In the genomic region with DNA sequence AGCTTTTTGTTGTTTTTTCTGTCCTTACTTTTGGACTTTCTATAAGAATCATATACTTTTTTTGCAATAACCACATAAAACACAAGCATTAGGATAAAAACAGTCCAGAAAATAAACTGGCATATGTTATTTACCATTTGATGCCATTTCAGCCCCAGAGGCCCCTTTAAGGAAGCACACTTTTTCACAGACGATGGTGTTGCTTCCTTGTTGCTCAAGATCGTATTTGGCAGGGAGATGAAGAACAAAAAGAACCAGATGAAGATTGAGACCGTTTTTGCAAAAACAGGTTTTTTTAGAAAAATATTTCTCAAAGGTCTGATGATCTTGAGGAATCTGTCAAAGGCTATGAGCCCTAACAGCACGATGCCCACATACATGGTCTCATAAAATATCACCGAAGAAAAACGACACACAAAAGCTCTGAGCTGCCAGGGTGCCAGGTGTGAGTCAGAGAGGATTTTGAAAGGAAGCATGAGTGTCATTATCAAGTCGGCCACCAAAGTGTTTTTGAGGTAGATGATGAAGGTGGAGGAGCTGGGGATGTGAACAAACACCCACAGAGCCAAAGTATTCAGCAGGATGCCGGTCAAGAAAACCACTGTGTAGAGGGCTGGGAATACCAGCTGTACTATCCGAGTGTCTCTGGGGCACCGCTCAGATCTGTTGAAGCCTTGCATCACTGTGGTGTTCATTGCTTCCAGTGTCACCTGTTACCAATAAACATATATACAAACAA, we compare ENCODE assay signal across 10 cellular contexts. TPM values are rescaled to one million over a fixed set of nuclear protein-coding genes. Genes with fewer than 3 reads are reported as not detected.
DNase-seq lines count a peak whose midpoint lies in the region; ATAC-seq, FAIRE-seq and TF ChIP-seq lines count a peak whose summit lies in the region.
"Had no signal": no experiment of that assay in that cellular context is flagged by ENCODE, and none has a peak within 500 bp of the region (broad histone marks: within the 10 kb centered on the region; RNA-seq: fewer than 3 reads in every experiment).

No MANE protein-coding gene starts in this region.

- H3K27me3 Mint-ChIP-seq in activated CD4-positive, alpha-beta memory T cell treated with anti-CD3 and anti-CD28 coated beads, Interleukin-2, amount 10 ng/mL, durations not matched to agents 7 days and 5 days = peaks cover 6% of the 10 kb centered on the region

- H3K36me3 Mint-ChIP-seq in activated CD4-positive, alpha-beta memory T cell treated with anti-CD3 and anti-CD28 coated beads, Interleukin-2, amount 10 ng/mL, durations not matched to agents 7 days and 5 days (ENCODE audit: low read depth) = no peaks in the 10 kb centered on the region

- FAIRE-seq in kidney (lab: Jason Lieb, UNC) = no peak

- DNase-seq in Right ventricle myocardium superior (no peak), right atrium auricular region (ENCODE audit: low spot score) (no peak), left cardiac atrium (peak; percentile 20), thoracic aorta (ENCODE audit: low spot score) (no peak), kidney (no peak), GM13977 (ENCODE audit: low spot score) (no peak)
- DNase-seq in activated CD4-positive, alpha-beta memory T cell treated with anti-CD3 and anti-CD28 coated beads, Interleukin-2, amount 10 ng/mL, durations not matched to agents 7 days and 5 days = peak; percentile 34
- DNase-seq: DMS 273 treated with DMSO at 0.1 percent for 48 hours, NCI-H2081 had no signal

- H3K4me1 ChIP-seq in right atrium auricular region (no peaks in the 10 kb centered on the region), thoracic aorta (ENCODE audit: control insufficient read depth in 1 of 2, low read depth in 2 of 2) (no peaks in the 10 kb centered on the region), kidney (ENCODE audit: control insufficient read depth in 1 of 2, insufficient read depth in 1 of 2, low read depth in 1 of 2, low read length in 2 of 2) (no peaks in the 10 kb centered on the region)

- POLR2A ChIA-PET in activated CD4-positive, alpha-beta memory T cell treated with anti-CD3 and anti-CD28 coated beads, Interleukin-2, amount 10 ng/mL, durations not matched to agents 7 days and 5 days (lab: Charles Lee) = no interaction called here

- H3K9me3 ChIP-seq in right atrium auricular region (no peaks in the 10 kb centered on the region), thoracic aorta (no peaks in the 10 kb centered on the region), kidney (ENCODE audit: control insufficient read depth in 1 of 2, low read length in 2 of 2) (no peaks in the 10 kb centered on the region)

- H3K4me1 Mint-ChIP-seq in activated CD4-positive, alpha-beta memory T cell treated with anti-CD3 and anti-CD28 coated beads, Interleukin-2, amount 10 ng/mL, durations not matched to agents 7 days and 5 days = peaks cover 6% of the 10 kb centered on the region

- H3K27ac ChIP-seq in right atrium auricular region (no peak overlapping the region), thoracic aorta (no peak overlapping the region), kidney (ENCODE audit: low read depth in 2 of 2, low read length in 2 of 2) (no peak overlapping the region)

- in situ Hi-C loops in GM13977 (cut with MboI; ENCODE audit: low pct_unique_long_range_greater_than_20kb, low sequenced_read_pairs, unreplicated experiment) = no loop called here

- CTCF ChIA-PET in activated CD4-positive, alpha-beta memory T cell treated with anti-CD3 and anti-CD28 coated beads, Interleukin-2, amount 10 ng/mL, durations not matched to agents 7 days and 5 days (lab: Charles Lee) = interaction anchor here (0.6 to 4.1 kb wide), 30 partner anchors 8 to 465 kb away, joined by 3 to 32 read pairs (median 4); a partner anchor contains a TSS

- H3K9ac ChIP-seq in kidney (ENCODE audit: low read length in 2 of 2) = no peak overlapping the region

- H3K9me3 Mint-ChIP-seq in activated CD4-positive, alpha-beta memory T cell treated with anti-CD3 and anti-CD28 coated beads, Interleukin-2, amount 10 ng/mL, durations not matched to agents 7 days and 5 days = no peaks in the 10 kb centered on the region

- peak overlapping the region in 1 of 2 donors; percentile 14 for H3K4me3 ChIP-seq in right atrium auricular region
- peak overlapping the region; percentile 45 for H3K4me3 ChIP-seq in thoracic aorta
- H3K4me3 ChIP-seq in kidney (ENCODE audit: low read length in 2 of 2) = no peak overlapping the region

- intact Hi-C loops in Right ventricle myocardium superior (cut with DNase I) (no loop called here), left cardiac atrium (cut with DNase I) (no loop called here), kidney (cut with DNase I) (no loop called here)

- ATAC-seq in Right ventricle myocardium superior (ENCODE audit: poor library complexity) (peak; percentile 64), left cardiac atrium (peak in 1 of 2 donors; percentile 53), thoracic aorta (ENCODE audit: insufficient number of reproducible peaks, low FRiP score, low read depth) (no peak), GM21619 (IDR thresholded peaks at IDR 0.05; ENCODE audit: unreplicated experiment) (no peak)

- H3K27ac Mint-ChIP-seq in activated CD4-positive, alpha-beta memory T cell treated with anti-CD3 and anti-CD28 coated beads, Interleukin-2, amount 10 ng/mL, durations not matched to agents 7 days and 5 days = no peak overlapping the region

- no peaks in the 10 kb centered on the region for H3K36me3 ChIP-seq in right atrium auricular region
- no peaks in the 10 kb centered on the region for H3K36me3 ChIP-seq in thoracic aorta
- no peaks in the 10 kb centered on the region for H3K36me3 ChIP-seq in kidney (ENCODE audit: control insufficient read depth in 1 of 2, insufficient read depth in 2 of 2, low read length in 2 of 2)

- TF ChIP-seq CTCF in right atrium auricular region (IDR thresholded peaks at IDR 0.05) (no peak), thoracic aorta (IDR thresholded peaks at IDR 0.05) (no peak), kidney (IDR thresholded peaks at IDR 0.05; ENCODE audit: borderline replicate concordance, extremely low read depth, insufficient read depth) (no peak), GM13977 (IDR thresholded peaks at IDR 0.05; ENCODE audit: extremely low read depth, insufficient read depth, missing control alignments) (no peak)

- H3K27me3 ChIP-seq in right atrium auricular region (no peaks in the 10 kb centered on the region), thoracic aorta (replicated peaks; ENCODE audit: insufficient read depth) (no peaks in the 10 kb centered on the region)

- no peak overlapping the region for H3K4me3 Mint-ChIP-seq in activated CD4-positive, alpha-beta memory T cell treated with anti-CD3 and anti-CD28 coated beads, Interleukin-2, amount 10 ng/mL, durations not matched to agents 7 days and 5 days

RNA-seq across cellular contexts. Expression of a gene that starts 0.9 kb away (rescaled TPM):
- 1.0 TPM for total RNA-seq in Right ventricle myocardium superior
- total RNA-seq in right atrium auricular region = under 1 TPM; 0.41 to 0.75 TPM
- not detected for total RNA-seq in activated CD4-positive, alpha-beta memory T cell treated with anti-CD3 and anti-CD28 coated beads, Interleukin-2, amount 10 ng/mL, durations not matched to agents 7 days and 5 days
- total RNA-seq in left cardiac atrium = 1 to 10 TPM; 1.0 to 2.5 TPM
- total RNA-seq in thoracic aorta = 1 to 10 TPM; 1.4 to 3.0 TPM
- total RNA-seq in kidney = 2.5 TPM
- 0.71 TPM for polyA plus RNA-seq in kidney (ENCODE audit: insufficient read depth, low read depth, low replicate concordance)

RNA-seq across cellular contexts. Expression of a gene that starts 11.8 kb away (rescaled TPM):
- total RNA-seq in Right ventricle myocardium superior (not detected), right atrium auricular region (not detected), left cardiac atrium (not detected), thoracic aorta (not detected), kidney (0.72 TPM)
- under 1 TPM in 1 of 2 experiments, not detected in 1; 0.33 TPM for total RNA-seq in activated CD4-positive, alpha-beta memory T cell treated with anti-CD3 and anti-CD28 coated beads, Interleukin-2, amount 10 ng/mL, durations not matched to agents 7 days and 5 days
- polyA plus RNA-seq in kidney (ENCODE audit: insufficient read depth, low read depth, low replicate concordance) = not detected

RNA-seq across cellular contexts. Expression of a gene that starts 50.1 kb away (rescaled TPM):
- total RNA-seq in Right ventricle myocardium superior (3.6 TPM), right atrium auricular region (1 to 10 TPM; 1.3 to 3.6 TPM), left cardiac atrium (1 to 10 TPM; 1.5 to 4.5 TPM), thoracic aorta (1 to 10 TPM; 2.5 to 4.3 TPM), kidney (2.4 TPM)
- 1 to 10 TPM; 1.2 to 1.4 TPM for total RNA-seq in activated CD4-positive, alpha-beta memory T cell treated with anti-CD3 and anti-CD28 coated beads, Interleukin-2, amount 10 ng/mL, durations not matched to agents 7 days and 5 days
- polyA plus RNA-seq in kidney (ENCODE audit: insufficient read depth, low read depth, low replicate concordance) = 0.54 TPM

RNA-seq across cellular contexts. Expression of a gene that starts 56.1 kb away (rescaled TPM):
- total RNA-seq in Right ventricle myocardium superior (0.94 TPM), right atrium auricular region (1 to 10 TPM; 1.4 to 1.5 TPM), left cardiac atrium (1 to 10 TPM; 1.4 to 2.7 TPM), thoracic aorta (10 to 100 TPM in 1 of 2 donors, 1 to 10 TPM in 1; 2.2 to 10.7 TPM), kidney (2.2 TPM)
- total RNA-seq in activated CD4-positive, alpha-beta memory T cell treated with anti-CD3 and anti-CD28 coated beads, Interleukin-2, amount 10 ng/mL, durations not matched to agents 7 days and 5 days = not detected
- not detected for polyA plus RNA-seq in kidney (ENCODE audit: insufficient read depth, low read depth, low replicate concordance)

Comparison
In these comparisons a context has a peak if more than half of its experiments do, and no peak if none do; other contexts are left out.
1. DNase-seq: peak in activated CD4-positive, alpha-beta memory T cell treated with anti-CD3 and anti-CD28 coated beads, Interleukin-2, amount 10 ng/mL, durations not matched to agents 7 days and 5 days (single experiment) and left cardiac atrium (single experiment); none in Right ventricle myocardium superior (single experiment), right atrium auricular region (single experiment), thoracic aorta (single experiment), kidney (single experiment) and GM13977 (single experiment).